In the genomic region with DNA sequence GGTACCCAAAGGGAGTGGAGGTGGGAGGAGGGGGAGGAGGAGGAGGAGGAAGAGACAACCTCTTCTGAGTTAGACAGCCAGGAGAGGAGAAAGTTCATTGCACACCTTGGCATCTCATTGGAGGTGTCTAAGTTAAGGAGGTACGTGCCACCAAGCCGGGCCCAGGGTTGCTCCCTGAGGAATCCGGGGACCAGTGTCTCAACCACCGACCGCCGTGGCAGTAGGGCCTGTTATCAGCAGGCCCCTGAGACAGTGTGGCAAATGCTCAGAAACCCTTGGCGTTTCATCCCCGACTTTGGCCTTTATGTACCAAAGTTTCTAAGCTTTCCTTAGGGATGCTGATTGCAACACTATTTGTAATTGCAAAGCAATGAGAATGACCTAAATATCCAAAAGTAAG, we compare ENCODE assay signal across 16 cellular contexts.
"Had no signal": no experiment of that assay in that cellular context is flagged by ENCODE, and none has a peak within 500 bp of the region (broad histone marks: within the 10 kb centered on the region; RNA-seq: fewer than 3 reads in every experiment).

No MANE protein-coding gene starts in this region.

- ATAC-seq: activated CD4-positive, CD25-positive, alpha-beta regulatory T cell treated with anti-CD3 and anti-CD28 coated beads, Interleukin-2, amount 50 U/mL, for 24 hours; left lung; stimulated activated naive CD8-positive, alpha-beta T cell treated with anti-CD3 and anti-CD28 coated beads, Interleukin-15, amount 100 ng/mL, for 72 hours had no signal

- H3K27me3 ChIP-seq: left lung, SJCRH30, tibial nerve had no signal

- H3K4me1 ChIP-seq: SJCRH30 had no signal

- H3K9me3 ChIP-seq: left lung, SJCRH30, tibial nerve had no signal

- H3K36me3 ChIP-seq: SJCRH30 had no signal

- H3K4me3 ChIP-seq: left lung, SJCRH30, tibial nerve had no signal

- H3K27ac ChIP-seq: epithelial cell of prostate, SJCRH30 had no signal

- DNase-seq: activated naive CD4-positive, alpha-beta T cell treated with anti-CD3 and anti-CD28 coated beads, Interleukin-2, amount 50 U/mL, for 16 hours; amniotic stem cell; effector memory CD8-positive, alpha-beta T cell; glutamatergic neuron; islet precursor cell; left lung; naive B cell; occipital lobe; SJCRH30; stimulated activated CD4-positive, alpha-beta T cell treated with anti-CD3 and anti-CD28 coated beads, Interleukin-15, amount 100 ng/mL, for 24 hours; stimulated activated CD4-positive, alpha-beta T cell treated with anti-CD3 and anti-CD28 coated beads, Interleukin-4, amount 100 ng/mL, for 4 hours; stimulated activated naive CD8-positive, alpha-beta T cell treated with anti-CD3 and anti-CD28 coated beads, Interleukin-15, amount 100 ng/mL, for 72 hours; SW 1271 had no signal
